In the genomic region with DNA sequence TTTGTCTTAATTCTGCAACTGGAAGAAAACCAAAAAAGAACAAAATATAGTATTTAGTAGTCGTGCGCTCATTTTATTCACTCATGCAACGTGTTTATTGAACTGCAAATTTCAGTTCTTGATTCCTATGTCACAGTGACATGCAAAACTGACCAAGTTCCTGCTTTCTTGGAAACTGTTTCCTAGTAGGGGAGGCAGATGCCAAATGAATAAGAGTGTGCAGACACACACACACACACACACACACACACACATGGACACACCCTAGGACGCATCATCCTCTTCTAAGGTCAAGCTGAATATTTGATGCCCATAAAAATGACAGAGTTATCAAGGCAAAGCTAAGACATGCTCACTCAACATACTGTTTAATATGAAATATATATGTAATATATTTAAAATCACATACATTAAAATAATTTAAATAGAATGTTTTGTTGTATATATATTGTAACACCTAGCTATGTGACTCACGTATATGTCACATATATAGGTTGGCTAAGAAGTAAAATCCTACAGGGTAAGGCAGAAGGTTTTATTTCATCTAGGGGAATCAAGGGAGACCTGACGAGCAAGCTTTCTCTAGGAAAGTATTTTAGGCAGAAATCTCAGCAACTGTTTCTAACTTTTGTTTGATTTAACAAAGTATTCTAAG, we compare ENCODE assay signal across 14 cellular contexts.
DNase-seq lines count a peak whose midpoint lies in the region; ATAC-seq and TF ChIP-seq lines count a peak whose summit lies in the region.
"Had no signal": no experiment of that assay in that cellular context is flagged by ENCODE, and none has a peak within 500 bp of the region (broad histone marks: within the 10 kb centered on the region; RNA-seq: fewer than 3 reads in every experiment).

No MANE protein-coding gene starts in this region.

- CTCF ChIA-PET in mammary epithelial cell (lab: Charles Lee; ENCODE audit: low non-redundant PET), result no interaction called here

- DNase-seq in natural killer cell treated with Interleukin-12 subunit alpha and Interleukin-12 subunit beta and Interleukin-15 and Interleukin-18, amount 100 ng/mL, for 72 hours (ENCODE audit: low spot score), result no peak
- DNase-seq in natural killer cell, result no peak
- DNase-seq in mammary epithelial cell, result peak; percentile 10
- DNase-seq in vagina (ENCODE audit: extremely low spot score in 2 of 2), result no peak
- DNase-seq in central memory CD4-positive, alpha-beta T cell, result no peak
- DNase-seq: activated CD4-positive, CD25-positive, alpha-beta regulatory T cell; activated gamma-delta T cell; cortex of kidney; NCI-H2081 treated with DMSO at 0.1 percent for 48 hours; stimulated activated naive CD8-positive, alpha-beta T cell treated with anti-CD3 and anti-CD28 coated beads, Interleukin-15, Interleukin-2, amounts not matched to agents 100 U/mL and 50 U/mL, for 24 hours had no signal

- H4K20me1 ChIP-seq in mammary epithelial cell (ENCODE audit: insufficient read depth, low read length), result no peaks in the 10 kb centered on the region

- 81% methylated on average over 6 of the region's 6 CpGs for WGBS in mammary epithelial cell (ENCODE audit: low coverage, missing lambda C conversion rate)

- no peak overlapping the region for H3K4me2 ChIP-seq in mammary epithelial cell (ENCODE audit: insufficient read depth, low read depth, low read length)

- no peaks in the 10 kb centered on the region for H3K79me2 ChIP-seq in mammary epithelial cell (ENCODE audit: insufficient read depth, low read length)

- no peaks in the 10 kb centered on the region for H3K36me3 Mint-ChIP-seq in natural killer cell treated with Interleukin-12 subunit alpha and Interleukin-12 subunit beta and Interleukin-15 and Interleukin-18, amount 100 ng/mL, for 72 hours
- H3K36me3 Mint-ChIP-seq in natural killer cell, result no peaks in the 10 kb centered on the region

- peak overlapping the region in 1 of 2 donors; percentile 27 for H3K27ac Mint-ChIP-seq in natural killer cell treated with Interleukin-12 subunit alpha and Interleukin-12 subunit beta and Interleukin-15 and Interleukin-18, amount 100 ng/mL, for 72 hours
- H3K27ac Mint-ChIP-seq in natural killer cell, result no peak overlapping the region
- H3K27ac Mint-ChIP-seq: B cell had no signal

- no peak overlapping the region for H3K9ac ChIP-seq in mammary epithelial cell (ENCODE audit: insufficient read depth, low read length)

- intact Hi-C loops in natural killer cell (cut with micrococcal nuclease), result no loop called here
- intact Hi-C loops in mammary epithelial cell (cut with micrococcal nuclease), result no loop called here
- intact Hi-C loops in vagina (cut with DNase I), result no loop called here

- peak overlapping the region; percentile 8 for H3K4me3 Mint-ChIP-seq in natural killer cell treated with Interleukin-12 subunit alpha and Interleukin-12 subunit beta and Interleukin-15 and Interleukin-18, amount 100 ng/mL, for 72 hours
- H3K4me3 Mint-ChIP-seq in natural killer cell, result no peak overlapping the region
- H3K4me3 Mint-ChIP-seq: B cell had no signal

- in situ Hi-C loops in mammary epithelial cell (cut with MboI; ENCODE audit: low sequenced_read_pairs in 2 of 2), result no loop called here

- H3K27ac ChIP-seq in mammary epithelial cell (ENCODE audit: insufficient read depth, low read depth, low read length) (no peak overlapping the region), muscle layer of duodenum (ENCODE audit: low read length) (peak overlapping the region; percentile 33), vagina (peak overlapping the region; percentile 46)

- H3K9me3 ChIP-seq in mammary epithelial cell (replicated peaks; ENCODE audit: insufficient read depth, low read length) (no peaks in the 10 kb centered on the region), muscle layer of duodenum (ENCODE audit: control insufficient read depth in 1 of 2, low read length in 2 of 2) (no peaks in the 10 kb centered on the region), vagina (no peaks in the 10 kb centered on the region)

- TF ChIP-seq CTCF in natural killer cell (IDR thresholded peaks at IDR 0.05) (no peak), mammary epithelial cell (conservative IDR thresholded peaks at IDR 0.05 in 1 of 2, IDR thresholded peaks at IDR 0.05 in 1 of 2; ENCODE audit: extremely low read depth in 1 of 2, insufficient read depth in 1 of 2, low read depth in 1 of 2, low read length in 2 of 2) (no peak), vagina (IDR thresholded peaks at IDR 0.05) (no peak)

- no peaks in the 10 kb centered on the region for H3K9me3 Mint-ChIP-seq in natural killer cell treated with Interleukin-12 subunit alpha and Interleukin-12 subunit beta and Interleukin-15 and Interleukin-18, amount 100 ng/mL, for 72 hours
- no peaks in the 10 kb centered on the region for H3K9me3 Mint-ChIP-seq in natural killer cell

- H3K4me1 Mint-ChIP-seq in natural killer cell treated with Interleukin-12 subunit alpha and Interleukin-12 subunit beta and Interleukin-15 and Interleukin-18, amount 100 ng/mL, for 72 hours (ENCODE audit: low read depth in 2 of 2), result no peaks in the 10 kb centered on the region
- H3K4me1 Mint-ChIP-seq in natural killer cell, result no peaks in the 10 kb centered on the region
- H3K4me1 Mint-ChIP-seq: B cell had no signal

- dilution Hi-C loops in mammary epithelial cell (cut with HindIII; ENCODE audit: low sequenced_read_pairs), result no loop called here

- BruUV-seq in mammary epithelial cell (replicated peaks; lab: Mats Ljungman, UMichigan), result no TSS peak

- H3K27me3 ChIP-seq in mammary epithelial cell (ENCODE audit: insufficient read depth, low read length) (no peaks in the 10 kb centered on the region), muscle layer of duodenum (ENCODE audit: low read depth, low read length) (no peaks in the 10 kb centered on the region), vagina (no peaks in the 10 kb centered on the region)

- H3K27me3 Mint-ChIP-seq in natural killer cell treated with Interleukin-12 subunit alpha and Interleukin-12 subunit beta and Interleukin-15 and Interleukin-18, amount 100 ng/mL, for 72 hours, result no peaks in the 10 kb centered on the region
- H3K27me3 Mint-ChIP-seq in natural killer cell (ENCODE audit: low read depth in 2 of 2), result no peaks in the 10 kb centered on the region
- H3K27me3 Mint-ChIP-seq: B cell had no signal

- ATAC-seq in natural killer cell treated with Interleukin-12 subunit alpha and Interleukin-12 subunit beta and Interleukin-15 and Interleukin-18, amount 100 ng/mL, for 72 hours, result no peak
- ATAC-seq in natural killer cell, result no peak
- no peak for ATAC-seq in GM18868 (IDR thresholded peaks at IDR 0.05; ENCODE audit: unreplicated experiment)
- ATAC-seq in HG03025 (IDR thresholded peaks at IDR 0.05; ENCODE audit: low FRiP score, unreplicated experiment), result no peak
- ATAC-seq: stimulated activated naive CD8-positive, alpha-beta T cell treated with anti-CD3 and anti-CD28 coated beads, Interleukin-15, Interleukin-2, amounts not matched to agents 100 U/mL and 50 U/mL, for 24 hours had no signal

- H3K36me3 ChIP-seq in mammary epithelial cell (ENCODE audit: insufficient read depth, low read length) (peaks cover 28% of the 10 kb centered on the region), muscle layer of duodenum (ENCODE audit: control insufficient read depth in 1 of 2, insufficient read depth in 2 of 2, low read length in 2 of 2) (peaks cover 21 to 34% of the 10 kb centered on the region in 2 donors), vagina (peaks cover 4 to 32% of the 10 kb centered on the region in 2 donors)

- H3K4me1 ChIP-seq in mammary epithelial cell (ENCODE audit: insufficient read depth, low read length), result peaks cover 7% of the 10 kb centered on the region
- peaks cover 0 to 30% of the 10 kb centered on the region in 2 donors for H3K4me1 ChIP-seq in muscle layer of duodenum (ENCODE audit: control insufficient read depth in 1 of 2, insufficient read depth in 2 of 2, low read length in 2 of 2)
- peaks cover 29% of the 10 kb centered on the region for H3K4me1 ChIP-seq in vagina

- TF ChIP-seq POLR2A in vagina (IDR thresholded peaks at IDR 0.05), result no peak

- H3K4me3 ChIP-seq in mammary epithelial cell (replicated peaks in 1 of 3; ENCODE audit: insufficient read depth in 1 of 3, low read depth in 2 of 3, low read length in 3 of 3), result no peak overlapping the region
- no peak overlapping the region for H3K4me3 ChIP-seq in muscle layer of duodenum (ENCODE audit: low read depth in 1 of 2, low read length in 2 of 2)
- H3K4me3 ChIP-seq in vagina, result no peak overlapping the region

- H2AFZ ChIP-seq in mammary epithelial cell (ENCODE audit: low read depth, low read length), result no peak overlapping the region
